13 cellular contexts compared by ENCODE assay signal in the genomic region with DNA sequence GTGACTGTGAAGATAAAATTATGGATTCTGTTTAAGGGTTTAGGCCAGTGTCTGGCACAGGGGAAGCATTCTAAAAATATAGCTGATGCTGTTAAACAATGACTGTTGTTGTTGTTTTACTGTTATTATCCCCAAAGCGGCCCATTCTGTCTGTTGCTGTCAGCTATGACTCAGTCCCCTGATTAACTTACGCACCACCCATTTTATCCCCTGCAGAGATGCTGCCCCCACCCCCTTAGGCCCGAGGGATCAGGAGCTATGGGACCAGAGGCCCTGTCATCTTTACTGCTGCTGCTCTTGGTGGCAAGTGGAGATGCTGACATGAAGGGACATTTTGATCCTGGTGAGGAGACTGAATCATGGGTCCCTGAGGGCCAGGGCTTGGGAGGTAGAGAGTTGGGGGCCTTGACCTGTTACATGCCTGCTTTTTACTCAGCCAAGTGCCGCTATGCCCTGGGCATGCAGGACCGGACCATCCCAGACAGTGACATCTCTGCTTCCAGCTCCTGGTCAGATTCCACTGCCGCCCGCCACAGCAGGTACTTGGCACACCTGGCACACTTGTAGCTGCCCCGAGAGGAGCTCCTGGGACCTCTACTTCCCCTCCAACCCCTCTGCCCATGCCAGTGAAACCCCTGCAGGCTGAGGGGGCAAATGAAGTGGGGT. TPM values are rescaled to one million over a fixed set of nuclear protein-coding genes. Genes with fewer than 3 reads are reported as not detected.
A peak's percentile ranks its signal among the peaks of the same experiment; 100 is the strongest.
DNase-seq lines count a peak whose midpoint lies in the region; ATAC-seq and TF ChIP-seq lines count a peak whose summit lies in the region.
"Had no signal": no experiment of that assay in that cellular context is flagged by ENCODE, and none has a peak within 500 bp of the region (broad histone marks: within the 10 kb centered on the region; RNA-seq: fewer than 3 reads in every experiment).

No MANE protein-coding gene starts in this region.

- H3K18ac ChIP-seq in mesendoderm (ENCODE audit: low read length), result no peak overlapping the region

- H4K8ac ChIP-seq in mesendoderm (ENCODE audit: low read depth, low read length), result no peak overlapping the region

- no peak overlapping the region for H3K56ac ChIP-seq in mesendoderm (ENCODE audit: low read length)

- DNase-seq in 8988T (peak; percentile 15), HCEC 1CT (peak; percentile 23), choroid plexus epithelial cell (ENCODE audit: low read depth) (peak; percentile 54), mesendoderm (peak; percentile 15), NCI-H2227 (lab: John Stamatoyannopoulos, UW; ENCODE audit: unreplicated experiment) (no peak)
- no peak for DNase-seq in activated CD4-positive, alpha-beta T cell treated with anti-CD3 and anti-CD28 coated beads, Interleukin-2, amount 50 U/mL, for 1 hour
- no peak for DNase-seq in activated CD4-positive, alpha-beta T cell treated with anti-CD3 and anti-CD28 coated beads for 1 hour
- DNase-seq: effector memory CD4-positive, alpha-beta T cell; MM.1S had no signal

- peaks cover 12% of the 10 kb centered on the region for H3K36me3 ChIP-seq in mesendoderm (ENCODE audit: control insufficient read depth, insufficient read depth, low read length)

- H3K4me3 ChIP-seq in choroid plexus epithelial cell (ENCODE audit: low read depth, low read length) (no peak overlapping the region), mesendoderm (ENCODE audit: low read length) (no peak overlapping the region)

- H3K4me1 ChIP-seq in mesendoderm (ENCODE audit: control insufficient read depth, low read depth, low read length), result peaks cover 11% of the 10 kb centered on the region

- H2AK5ac ChIP-seq in mesendoderm (ENCODE audit: low read length), result no peak overlapping the region

- H2BK5ac ChIP-seq in mesendoderm (ENCODE audit: low read length), result no peak overlapping the region

- H3K23ac ChIP-seq in mesendoderm (ENCODE audit: low read length), result no peak overlapping the region

- no peak overlapping the region for H3K9ac ChIP-seq in mesendoderm (ENCODE audit: low read length)

- H3K4ac ChIP-seq in mesendoderm (ENCODE audit: low read depth, low read length), result no peak overlapping the region

- no peak for TF ChIP-seq CTCF in choroid plexus epithelial cell (conservative IDR thresholded peaks at IDR 0.05; ENCODE audit: low read depth, low read length)

- no peak overlapping the region for H3K27ac ChIP-seq in mesendoderm (ENCODE audit: low read depth, low read length)

- peaks cover 18% of the 10 kb centered on the region for H3K79me1 ChIP-seq in mesendoderm (ENCODE audit: low read length)

- H3K27me3 ChIP-seq in mesendoderm (ENCODE audit: insufficient read depth, low read length, poor library complexity), result no peaks in the 10 kb centered on the region

- no peak overlapping the region for H2BK15ac ChIP-seq in mesendoderm (replicated peaks; ENCODE audit: low read depth)

- ATAC-seq in HG03439 (IDR thresholded peaks at IDR 0.05; ENCODE audit: unreplicated experiment), result no peak
- ATAC-seq: stimulated activated effector memory CD8-positive, alpha-beta T cell treated with anti-CD3 and anti-CD28 coated beads, Interleukin-12 subunit alpha, Interleukin-12 subunit beta, amount 100 ng/mL, for 72 hours had no signal

- H4K5ac ChIP-seq in mesendoderm (ENCODE audit: low read length), result no peak overlapping the region

- H3K79me2 ChIP-seq in mesendoderm (ENCODE audit: control insufficient read depth, insufficient read depth, low read length), result peaks cover 43% of the 10 kb centered on the region

- no CpG with 5 or more reads among the region's 8 CpGs for WGBS in mesendoderm (ENCODE audit: extremely low coverage, insufficient coverage, low lambda C conversion rate)

- no peak overlapping the region for H3K4me2 ChIP-seq in mesendoderm (ENCODE audit: low read length)

- no peak overlapping the region for H2BK120ac ChIP-seq in mesendoderm (ENCODE audit: low read depth, low read length)

RNA-seq across cellular contexts. Expression of a gene that starts 4.3 kb away (rescaled TPM):
- polyA plus RNA-seq in mesendoderm (2013, experiment 1 of 2), result 59.0 TPM
- polyA plus RNA-seq in mesendoderm (2013, experiment 2 of 2), result 57.2 TPM

RNA-seq across cellular contexts. Expression of a gene that starts 19.4 kb away (rescaled TPM):
- polyA plus RNA-seq in mesendoderm (2013, experiment 1 of 2), result 43.8 TPM
- 46.5 TPM for polyA plus RNA-seq in mesendoderm (2013, experiment 2 of 2)

RNA-seq across cellular contexts. Expression of a gene that starts 25.4 kb away (rescaled TPM):
- polyA plus RNA-seq in mesendoderm (2013, experiment 1 of 2), result 12.1 TPM
- 13.9 TPM for polyA plus RNA-seq in mesendoderm (2013, experiment 2 of 2)

RNA-seq across cellular contexts. Expression of a gene that starts 43.4 kb away (rescaled TPM):
- not detected for polyA plus RNA-seq in mesendoderm (2013, experiment 1 of 2)
- not detected for polyA plus RNA-seq in mesendoderm (2013, experiment 2 of 2)
- polyA plus RNA-seq: BJ had no signal

RNA-seq across cellular contexts. Expression of a gene that starts 52.2 kb away (rescaled TPM):
- polyA plus RNA-seq in mesendoderm (2013, experiment 1 of 2), result 0.20 TPM
- 0.22 TPM for polyA plus RNA-seq in mesendoderm (2013, experiment 2 of 2)
- polyA plus RNA-seq: BJ, liver had no signal

Comparison
In these comparisons a context has a peak if more than half of its experiments do, and no peak if none do; other contexts are left out.
1. DNase-seq: peak in 8988T (single experiment), HCEC 1CT (single experiment), choroid plexus epithelial cell (single experiment) and mesendoderm (single experiment); none in activated CD4-positive, alpha-beta T cell treated with anti-CD3 and anti-CD28 coated beads, Interleukin-2, amount 50 U/mL, for 1 hour (single experiment), activated CD4-positive, alpha-beta T cell treated with anti-CD3 and anti-CD28 coated beads for 1 hour (single experiment) and NCI-H2227 (single experiment).